ENCODE assay signal across 15 cellular contexts in genomic region chr1:29875557-29876028, GRCh38.
DNase-seq lines count a peak whose midpoint lies in the region; ATAC-seq and TF ChIP-seq lines count a peak whose summit lies in the region.
"Had no signal": no experiment of that assay in that cellular context is flagged by ENCODE, and none has a peak within 500 bp of the region (broad histone marks: within the 10 kb centered on the region; RNA-seq: fewer than 3 reads in every experiment).

No MANE protein-coding gene starts in this region.

- BruUV-seq in MCF 10A (replicated peaks; lab: Mats Ljungman, UMichigan) = no TSS peak

- no peak overlapping the region for H3K4me3 Mint-ChIP-seq in MCF 10A (ENCODE audit: unreplicated experiment)
- H3K4me3 Mint-ChIP-seq: activated B cell treated with CpG ODN at 0.5 μM for 24 hours had no signal

- no peak for TF ChIP-seq CTCF in MCF 10A (IDR thresholded peaks at IDR 0.05; ENCODE audit: unreplicated experiment)

- POLR2A ChIA-PET in MCF 10A (lab: Yijun Ruan, JAX) = no interaction called here

- no peaks in the 10 kb centered on the region for H3K36me3 Mint-ChIP-seq in MCF 10A (ENCODE audit: insufficient read depth, unreplicated experiment)

- H3K27me3 Mint-ChIP-seq in MCF 10A (ENCODE audit: insufficient read depth, unreplicated experiment) = peaks cover 20% of the 10 kb centered on the region

- CTCF ChIA-PET in MCF 10A (lab: Yijun Ruan, JAX) = interaction anchor here (0.6 kb wide), 1 partner anchor 632 kb away, joined by 4 read pairs; no protein-coding TSS in a partner anchor

- intact Hi-C loops in MCF 10A (cut with micrococcal nuclease) = no loop called here

- H3K4me1 Mint-ChIP-seq in MCF 10A (ENCODE audit: insufficient read depth, unreplicated experiment) = peaks cover 6% of the 10 kb centered on the region
- H3K4me1 Mint-ChIP-seq: activated B cell treated with CpG ODN at 0.5 μM for 24 hours had no signal

- peak; percentile 46 for DNase-seq in NCI-H2171 treated with DMSO at 0.1 percent for 48 hours (lab: John Stamatoyannopoulos, UW)
- no peak for DNase-seq in NCI-H2171 (lab: John Stamatoyannopoulos, UW)
- DNase-seq in NCI-H2081 (lab: John Stamatoyannopoulos, UW) = peak; percentile 65 to 91
- DNase-seq in MCF 10A (ENCODE audit: unreplicated experiment) = peak; percentile 65
- DNase-seq in mesenteric fat pad (ENCODE audit: low spot score) = peak; percentile 6
- no peak for DNase-seq in SW480 (ENCODE audit: low spot score)
- no peak for DNase-seq in stimulated activated naive CD8-positive, alpha-beta T cell treated with anti-CD3 and anti-CD28 coated beads, Interleukin-15, Interleukin-2, amounts not matched to agents 100 U/mL and 50 U/mL, for 24 hours
- DNase-seq in AG08396 (ENCODE audit: low spot score) = no peak
- DNase-seq: activated B cell treated with CpG ODN at 0.5 μM for 24 hours, left lung, NCI-H1930, SJCRH30, spleen, trophoblast cell had no signal

- H3K9me3 Mint-ChIP-seq in MCF 10A (ENCODE audit: unreplicated experiment) = no peaks in the 10 kb centered on the region
- H3K9me3 Mint-ChIP-seq: activated B cell treated with CpG ODN at 0.5 μM for 24 hours had no signal

- no peak for ATAC-seq in stimulated activated naive CD8-positive, alpha-beta T cell treated with anti-CD3 and anti-CD28 coated beads, Interleukin-15, Interleukin-2, amounts not matched to agents 100 U/mL and 50 U/mL, for 24 hours
- ATAC-seq: A549, left lung had no signal

- H3K27ac Mint-ChIP-seq in MCF 10A (ENCODE audit: low read depth, unreplicated experiment) = no peak overlapping the region
- H3K27ac Mint-ChIP-seq: activated B cell treated with CpG ODN at 0.5 μM for 24 hours had no signal

Comparison
In these comparisons a context has a peak if more than half of its experiments do, and no peak if none do; other contexts are left out.
1. DNase-seq: peak in NCI-H2171 treated with DMSO at 0.1 percent for 48 hours (single experiment), NCI-H2081 (2 of 2), MCF 10A (single experiment) and mesenteric fat pad (single experiment); none in NCI-H2171 (single experiment), SW480 (single experiment), stimulated activated naive CD8-positive, alpha-beta T cell treated with anti-CD3 and anti-CD28 coated beads, Interleukin-15, Interleukin-2, amounts not matched to agents 100 U/mL and 50 U/mL, for 24 hours (single experiment) and AG08396 (single experiment).